Comparison of ENCODE assay signal across 8 cellular contexts in genomic region chr19:6862673-6863078, GRCh38. TPM values are rescaled to one million over a fixed set of nuclear protein-coding genes. Genes with fewer than 3 reads are reported as not detected.
DNase-seq lines count a peak whose midpoint lies in the region; ATAC-seq and TF ChIP-seq lines count a peak whose summit lies in the region.

No MANE protein-coding gene starts in this region.

- no peak overlapping the region for H2BK120ac ChIP-seq in IMR-90 (ENCODE audit: low read depth, low read length)

- peak overlapping the region; percentile 91 for H2AFZ ChIP-seq in IMR-90 (replicated peaks; ENCODE audit: low read length, poor library complexity)

- H3K27ac Mint-ChIP-seq in activated T-helper 17 cell treated with anti-CD3 and anti-CD28 coated beads, Interleukin-2, amount 50 U/mL, for 72 hours, result peak overlapping the region; percentile 87

- H3K4me1 ChIP-seq in BLaER1 (peaks cover 30% of the 10 kb centered on the region), IMR-90 (ENCODE audit: control insufficient read depth, insufficient read depth, low read length) (no peaks in the 10 kb centered on the region)

- no peak overlapping the region for H4K91ac ChIP-seq in IMR-90 (ENCODE audit: insufficient read depth, low read depth, low read length)

- no peaks in the 10 kb centered on the region for H3K27me3 ChIP-seq in BLaER1
- H3K27me3 ChIP-seq in IMR-90 (ENCODE audit: control insufficient read depth, insufficient read depth, low read length), result no peaks in the 10 kb centered on the region

- no peak overlapping the region for H3K27ac ChIP-seq in BLaER1
- H3K27ac ChIP-seq in IMR-90 (ENCODE audit: insufficient read depth, low read length), result no peak overlapping the region

- H3K36me3 ChIP-seq in BLaER1, result peaks cover 19% of the 10 kb centered on the region
- no peaks in the 10 kb centered on the region for H3K36me3 ChIP-seq in IMR-90 (ENCODE audit: control insufficient read depth, insufficient read depth, low read length)

- H3K9ac ChIP-seq in BLaER1 (no peak overlapping the region), IMR-90 (ENCODE audit: low read depth, low read length) (no peak overlapping the region)

- H3K14ac ChIP-seq in IMR-90 (replicated peaks; ENCODE audit: low read depth, low read length), result no peak overlapping the region; the same call in 1 of the 2 replicates

- POLR2A ChIA-PET in IMR-90 (lab: Charles Lee; ENCODE audit: unreplicated experiment), result no interaction called here

- peaks cover under 1% of the 10 kb centered on the region for H3K36me3 Mint-ChIP-seq in activated T-helper 17 cell treated with anti-CD3 and anti-CD28 coated beads, Interleukin-2, amount 50 U/mL, for 72 hours (ENCODE audit: low read depth)

- H3K79me1 ChIP-seq in IMR-90 (ENCODE audit: low read depth in 1 of 2, low read length in 2 of 2), result no peaks in the 10 kb centered on the region

- 0% methylated on average over 5 of the region's 16 CpGs; no CpG with 5 or more reads in 1 of the 2 experiments for WGBS in IMR-90 (ENCODE audit: extremely low coverage in 2 of 2, insufficient read length in 1 of 2), 2 experiments

- H2BK15ac ChIP-seq in IMR-90 (ENCODE audit: low read depth, low read length), result no peak overlapping the region

- CTCF ChIA-PET in IMR-90 (lab: Yijun Ruan, JAX), result interaction anchor here (0.9 to 4.3 kb wide), 4 partner anchors 12 to 125 kb away, joined by 3 to 25 read pairs (median 6); partner anchors contain the start of genes GPR108 and TRIP10

- no peak overlapping the region for H3K18ac ChIP-seq in IMR-90 (ENCODE audit: low read depth, low read length)

- H3K9me3 Mint-ChIP-seq in activated T-helper 17 cell treated with anti-CD3 and anti-CD28 coated beads, Interleukin-2, amount 50 U/mL, for 72 hours, result no peaks in the 10 kb centered on the region

- peak; percentile 91 for ATAC-seq in IMR-90 (ENCODE audit: low read depth)
- ATAC-seq in activated T-helper 17 cell treated with anti-CD3 and anti-CD28 coated beads, Interleukin-2, amount 50 U/mL, for 72 hours (replicated peaks), result peak; percentile 86

- no TSS peak for BruUV-seq in IMR-90 (replicated peaks; lab: Mats Ljungman, UMichigan)

- peak; percentile 84 for TF ChIP-seq RAD21 in IMR-90 (IDR thresholded peaks at IDR 0.05; ENCODE audit: low read length)

- no peak overlapping the region for H2AK5ac ChIP-seq in IMR-90 (ENCODE audit: low read depth, low read length)

- no peaks in the 10 kb centered on the region for H3K27me3 Mint-ChIP-seq in activated T-helper 17 cell treated with anti-CD3 and anti-CD28 coated beads, Interleukin-2, amount 50 U/mL, for 72 hours

- peak overlapping the region; percentile 83 for H3K4me3 Mint-ChIP-seq in activated T-helper 17 cell treated with anti-CD3 and anti-CD28 coated beads, Interleukin-2, amount 50 U/mL, for 72 hours

- intact Hi-C loops in IMR-90 (cut with micrococcal nuclease), result loop anchor here (1.0 to 2.0 kb wide), 6 partner anchors 124 to 814 kb away; no protein-coding TSS in a partner anchor

- no peaks in the 10 kb centered on the region for H3K9me1 ChIP-seq in IMR-90 (ENCODE audit: insufficient read depth, low read length)

- H4K20me1 ChIP-seq in BLaER1, result no peaks in the 10 kb centered on the region
- H4K20me1 ChIP-seq in IMR-90 (ENCODE audit: insufficient read depth, low read length), result no peaks in the 10 kb centered on the region

- H3K56ac ChIP-seq in IMR-90 (ENCODE audit: extremely low read depth, insufficient read depth, low read length), result no peak overlapping the region

- H2AK9ac ChIP-seq in IMR-90 (replicated peaks; ENCODE audit: low read depth, low read length, poor library complexity), result no peak overlapping the region

- H3K4me1 Mint-ChIP-seq in activated T-helper 17 cell treated with anti-CD3 and anti-CD28 coated beads, Interleukin-2, amount 50 U/mL, for 72 hours, result peaks cover 7% of the 10 kb centered on the region

- TF ChIP-seq CTCF in IMR-90 (conservative IDR thresholded peaks at IDR 0.05; ENCODE audit: low read depth, low read length), result peak; percentile 88

- dilution Hi-C loops in IMR-90 (cut with HindIII; ENCODE audit: low sequenced_read_pairs, unreplicated experiment), result no loop called here

- in situ Hi-C loops in IMR-90 (cut with MboI; ENCODE audit: low sequenced_read_pairs), result loop anchor here (5.0 to 25.0 kb wide), 4 partner anchors 128 to 725 kb away; partner anchors contain the start of genes ACSBG2, GPR108 and TRIP10

- no peak overlapping the region for H2BK5ac ChIP-seq in IMR-90 (ENCODE audit: low read depth, low read length, poor library complexity, severe bottlenecking)

- H4K8ac ChIP-seq in IMR-90 (ENCODE audit: low read depth in 2 of 2, low read length in 2 of 2), result no peak overlapping the region

- H4K5ac ChIP-seq in IMR-90 (ENCODE audit: low read depth, low read length), result no peak overlapping the region

- H3K9me3 ChIP-seq in BLaER1, result no peaks in the 10 kb centered on the region
- no peaks in the 10 kb centered on the region for H3K9me3 ChIP-seq in IMR-90 (ENCODE audit: control insufficient read depth, insufficient read depth, low read length)

- peak; percentile 58 for TF ChIP-seq POLR2A in GM19099 (IDR thresholded peaks at IDR 0.05; ENCODE audit: extremely low read depth, insufficient read length, low read depth)
- no peak for TF ChIP-seq POLR2A in IMR-90 (IDR thresholded peaks at IDR 0.05; ENCODE audit: low read depth, low read length)
- TF ChIP-seq POLR2A in Raji (IDR thresholded peaks at IDR 0.05; ENCODE audit: insufficient read depth, low read depth, low read length), result peak; percentile 36; the same call in 1 of the 2 replicates

- H3K4me2 ChIP-seq in BLaER1, result peak overlapping the region; percentile 71
- H3K4me2 ChIP-seq in IMR-90 (ENCODE audit: low read depth, low read length), result peak overlapping the region; percentile 88

- H3K4me3 ChIP-seq in BLaER1 (peak overlapping the region; percentile 68; the same call in 1 of the 2 replicates), IMR-90 (ENCODE audit: insufficient read depth, low read depth, low read length) (no peak overlapping the region)

- no peak overlapping the region for H3K4ac ChIP-seq in IMR-90 (ENCODE audit: low read depth, low read length)

- no peak overlapping the region for H3K23ac ChIP-seq in IMR-90 (ENCODE audit: low read depth, low read length)

- H2BK20ac ChIP-seq in IMR-90 (ENCODE audit: low read depth, low read length), result no peak overlapping the region

- DNase-seq in IMR-90 (peak; percentile 69), fibroblast of the conjunctiva (ENCODE audit: low read depth) (peak; percentile 63), nucleus accumbens (lab: John Stamatoyannopoulos, UW) (peak in 47 of 56 donors; percentile 1 to 78 (median 39)), superior temporal gyrus (ENCODE audit: extremely low spot score) (peak; percentile 80)

TF ChIP-seq in IMR-90, 13 proteins besides CTCF, POLR2A, EP300 and RAD21:
- TF ChIP-seq RFX5 (IDR thresholded peaks at IDR 0.05; ENCODE audit: low read depth, low read length) (no peak), CHD1 (IDR thresholded peaks at IDR 0.05; ENCODE audit: low read depth, low read length) (no peak; the same call in 1 of the 2 replicates), ELK1 (IDR thresholded peaks at IDR 0.05; ENCODE audit: borderline replicate concordance, low read depth, low read length) (no peak), MAFK (IDR thresholded peaks at IDR 0.05; ENCODE audit: low read depth, low read length) (no peak), FOS (IDR thresholded peaks at IDR 0.05; ENCODE audit: low read depth, low read length) (no peak), BHLHE40 (IDR thresholded peaks at IDR 0.05; ENCODE audit: low read depth, low read length) (0 out of 2 replicates have a peak, but pooled peaks have one; percentile 27), CEBPB (IDR thresholded peaks at IDR 0.05; ENCODE audit: low read depth, low read length) (peak; percentile 70; the same call in 1 of the 2 replicates), SMC3 (IDR thresholded peaks at IDR 0.05; ENCODE audit: low read depth, low read length) (peak; percentile 69), USF2 (IDR thresholded peaks at IDR 0.05; ENCODE audit: low read depth, low read length) (no peak), RCOR1 (IDR thresholded peaks at IDR 0.05; ENCODE audit: insufficient replicate concordance, low read length) (no peak), MXI1 (IDR thresholded peaks at IDR 0.05; ENCODE audit: borderline replicate concordance, low read depth, low read length) (peak; percentile 26; the same call in 1 of the 2 replicates), MAZ (IDR thresholded peaks at IDR 0.05; ENCODE audit: borderline replicate concordance, low read depth, low read length) (no peak), NFE2L2 (IDR thresholded peaks at IDR 0.05; ENCODE audit: low read depth, low read length) (no peak)

RNA-seq across cellular contexts. Expression of gene ADGRE1, which starts 24.7 kb away (rescaled TPM):
- total RNA-seq in IMR-90 (2012; rRNA removed), result not detected in 2 replicates
- not detected in 2 replicates for polyA plus RNA-seq in IMR-90 (2012; rRNA removed)
- not detected in 2 replicates for polyA plus RNA-seq in IMR-90 (2012; cell fraction: cytosol; rRNA removed)
- polyA plus RNA-seq in IMR-90 (2012; cell fraction: nucleus; rRNA removed; ENCODE audit: low replicate concordance), result not detected in 2 replicates
- 10 to 100 TPM in 1 of 2 donors, 1 to 10 TPM in 1; 6.9 to 10.6 TPM for total RNA-seq in activated T-helper 17 cell treated with anti-CD3 and anti-CD28 coated beads, Interleukin-2, amount 50 U/mL, for 72 hours
